8 cellular contexts compared by ENCODE assay signal in genomic region chr7:99459087-99459486, GRCh38. TPM values are rescaled to one million over a fixed set of nuclear protein-coding genes. Genes with fewer than 3 reads are reported as not detected.
DNase-seq lines count a peak whose midpoint lies in the region; TF ChIP-seq lines count a peak whose summit lies in the region.

No MANE protein-coding gene starts in this region.

- H3K27me3 Mint-ChIP-seq in activated CD4-positive, alpha-beta T cell treated with anti-CD3 and anti-CD28 coated beads, Interleukin-2, amount 10 ng/mL, durations not matched to agents 7 days and 5 days = no peaks in the 10 kb centered on the region

- peaks cover 40% of the 10 kb centered on the region for H3K36me3 Mint-ChIP-seq in activated CD4-positive, alpha-beta T cell treated with anti-CD3 and anti-CD28 coated beads, Interleukin-2, amount 10 ng/mL, durations not matched to agents 7 days and 5 days (ENCODE audit: low read depth)

- H3K4me3 Mint-ChIP-seq in activated CD4-positive, alpha-beta T cell treated with anti-CD3 and anti-CD28 coated beads, Interleukin-2, amount 10 ng/mL, durations not matched to agents 7 days and 5 days = no peak overlapping the region

- no peak overlapping the region for H3K4me3 ChIP-seq in cardiac fibroblast (replicated peaks in 1 of 2; ENCODE audit: low read depth in 2 of 2, low read length in 2 of 2)

- peak; percentile 45 for DNase-seq in activated CD4-positive, alpha-beta T cell treated with anti-CD3 and anti-CD28 coated beads, Interleukin-2, amount 10 ng/mL, durations not matched to agents 7 days and 5 days
- no peak for DNase-seq in activated CD4-positive, alpha-beta T cell treated with anti-CD3 and anti-CD28 coated beads for 4 hours
- DNase-seq in OCI-M1 (lab: John Stamatoyannopoulos, UW) = peak; percentile 57
- DNase-seq in cardiac fibroblast (ENCODE audit: low read depth in 2 of 2) = peak; percentile 23 to 37
- DNase-seq in stimulated activated CD8-positive, alpha-beta memory T cell treated with anti-CD3 and anti-CD28 coated beads, Interleukin-4, amount 100 ng/mL, for 48 hours = peak; percentile 64
- no peak for DNase-seq in NCI-H2029 (lab: John Stamatoyannopoulos, UW)
- DNase-seq in G401 (ENCODE audit: low spot score) = no peak
- no peak for DNase-seq in germinal center (ENCODE audit: low spot score)

- H3K4me1 Mint-ChIP-seq in activated CD4-positive, alpha-beta T cell treated with anti-CD3 and anti-CD28 coated beads, Interleukin-2, amount 10 ng/mL, durations not matched to agents 7 days and 5 days = peaks cover 17% of the 10 kb centered on the region

- in situ Hi-C loops in G401 (cut with HindIII; ENCODE audit: low sequenced_read_pairs) = no loop called here

- peak; percentile 33 for TF ChIP-seq CTCF in cardiac fibroblast (IDR thresholded peaks at IDR 0.05; ENCODE audit: low read depth, low read length)

- CTCF ChIA-PET in activated CD4-positive, alpha-beta T cell treated with anti-CD3 and anti-CD28 coated beads, Interleukin-2, amount 10 ng/mL, durations not matched to agents 7 days and 5 days (lab: Charles Lee) = interaction anchor here (0.9 to 1.3 kb wide), 3 partner anchors 10 to 12 kb away, joined by 3 to 5 read pairs (median 3); no protein-coding TSS in a partner anchor

- H3K9me3 Mint-ChIP-seq in activated CD4-positive, alpha-beta T cell treated with anti-CD3 and anti-CD28 coated beads, Interleukin-2, amount 10 ng/mL, durations not matched to agents 7 days and 5 days = no peaks in the 10 kb centered on the region

- peak overlapping the region; percentile 74 for H3K27ac Mint-ChIP-seq in activated CD4-positive, alpha-beta T cell treated with anti-CD3 and anti-CD28 coated beads, Interleukin-2, amount 10 ng/mL, durations not matched to agents 7 days and 5 days

- POLR2A ChIA-PET in activated CD4-positive, alpha-beta T cell treated with anti-CD3 and anti-CD28 coated beads, Interleukin-2, amount 10 ng/mL, durations not matched to agents 7 days and 5 days (lab: Charles Lee) = no interaction called here

RNA-seq across cellular contexts. Expression of gene ATP5MF, which starts 6.9 kb away (rescaled TPM):
- 100 to 1,000 TPM; 369 to 370 TPM for total RNA-seq in activated CD4-positive, alpha-beta T cell treated with anti-CD3 and anti-CD28 coated beads, Interleukin-2, amount 10 ng/mL, durations not matched to agents 7 days and 5 days
- total RNA-seq in G401 (2014; rRNA removed; shearing (Covaris generic)) = 1,769 and 1,935 TPM in 2 replicates

RNA-seq across cellular contexts. Expression of gene ZNF789, which starts 13.6 kb away (rescaled TPM):
- 10 to 100 TPM; 28.1 to 28.2 TPM for total RNA-seq in activated CD4-positive, alpha-beta T cell treated with anti-CD3 and anti-CD28 coated beads, Interleukin-2, amount 10 ng/mL, durations not matched to agents 7 days and 5 days
- 7.8 and 8.9 TPM in 2 replicates for total RNA-seq in G401 (2014; rRNA removed; shearing (Covaris generic))

RNA-seq across cellular contexts. Expression of gene CPSF4, which starts 20.3 kb away (rescaled TPM):
- total RNA-seq in activated CD4-positive, alpha-beta T cell treated with anti-CD3 and anti-CD28 coated beads, Interleukin-2, amount 10 ng/mL, durations not matched to agents 7 days and 5 days = 10 to 100 TPM; 58.5 to 61.9 TPM
- 57.0 and 59.3 TPM in 2 replicates for total RNA-seq in G401 (2014; rRNA removed; shearing (Covaris generic))

RNA-seq across cellular contexts. Expression of gene PTCD1, which starts 20.5 kb away (rescaled TPM):
- total RNA-seq in activated CD4-positive, alpha-beta T cell treated with anti-CD3 and anti-CD28 coated beads, Interleukin-2, amount 10 ng/mL, durations not matched to agents 7 days and 5 days = 1 to 10 TPM; 5.7 to 8.6 TPM
- total RNA-seq in G401 (2014; rRNA removed; shearing (Covaris generic)) = 10.9 and 28.1 TPM in 2 replicates

RNA-seq across cellular contexts. Expression of gene ZNF394, which starts 41.0 kb away (rescaled TPM):
- 10 to 100 TPM; 52.1 to 53.1 TPM for total RNA-seq in activated CD4-positive, alpha-beta T cell treated with anti-CD3 and anti-CD28 coated beads, Interleukin-2, amount 10 ng/mL, durations not matched to agents 7 days and 5 days
- total RNA-seq in G401 (2014; rRNA removed; shearing (Covaris generic)) = 20.7 and 21.5 TPM in 2 replicates

Comparison
In these comparisons a context has a peak if more than half of its experiments do, and no peak if none do; other contexts are left out.
1. DNase-seq: peak in activated CD4-positive, alpha-beta T cell treated with anti-CD3 and anti-CD28 coated beads, Interleukin-2, amount 10 ng/mL, durations not matched to agents 7 days and 5 days (single experiment), OCI-M1 (single experiment), cardiac fibroblast (2 of 2) and stimulated activated CD8-positive, alpha-beta memory T cell treated with anti-CD3 and anti-CD28 coated beads, Interleukin-4, amount 100 ng/mL, for 48 hours (single experiment); none in activated CD4-positive, alpha-beta T cell treated with anti-CD3 and anti-CD28 coated beads for 4 hours (0 of 2), NCI-H2029 (single experiment), G401 (single experiment) and germinal center (single experiment).